2 cellular contexts compared by ENCODE assay signal in genomic region chr2:74424995-74425406, GRCh38.
TF ChIP-seq lines count a peak whose summit lies in the region.

No MANE protein-coding gene starts in this region.

TF ChIP-seq in HCT116, 20 proteins besides CTCF, POLR2A, EP300 and RAD21:
- no peak for TF ChIP-seq CEBPB (IDR thresholded peaks at IDR 0.05; ENCODE audit: low read depth)
- TF ChIP-seq POLR2AphosphoS5 (IDR thresholded peaks at IDR 0.05; ENCODE audit: low read depth, low read length), result 0 out of 2 replicates have a peak, but pooled peaks have one; percentile 26

TF ChIP-seq in H1, 55 proteins besides CTCF, POLR2A, EP300 and RAD21:
- TF ChIP-seq POLR2AphosphoS5 (IDR thresholded peaks at IDR 0.05; ENCODE audit: low read depth, low read length) (peak; percentile 31; the same call in 1 of the 2 replicates), ATF3 (IDR thresholded peaks at IDR 0.05; ENCODE audit: insufficient read depth, low read depth, low read length) (no peak), SUZ12 (IDR thresholded peaks at IDR 0.05; ENCODE audit: low read length) (no peak)
